In the genomic region with DNA sequence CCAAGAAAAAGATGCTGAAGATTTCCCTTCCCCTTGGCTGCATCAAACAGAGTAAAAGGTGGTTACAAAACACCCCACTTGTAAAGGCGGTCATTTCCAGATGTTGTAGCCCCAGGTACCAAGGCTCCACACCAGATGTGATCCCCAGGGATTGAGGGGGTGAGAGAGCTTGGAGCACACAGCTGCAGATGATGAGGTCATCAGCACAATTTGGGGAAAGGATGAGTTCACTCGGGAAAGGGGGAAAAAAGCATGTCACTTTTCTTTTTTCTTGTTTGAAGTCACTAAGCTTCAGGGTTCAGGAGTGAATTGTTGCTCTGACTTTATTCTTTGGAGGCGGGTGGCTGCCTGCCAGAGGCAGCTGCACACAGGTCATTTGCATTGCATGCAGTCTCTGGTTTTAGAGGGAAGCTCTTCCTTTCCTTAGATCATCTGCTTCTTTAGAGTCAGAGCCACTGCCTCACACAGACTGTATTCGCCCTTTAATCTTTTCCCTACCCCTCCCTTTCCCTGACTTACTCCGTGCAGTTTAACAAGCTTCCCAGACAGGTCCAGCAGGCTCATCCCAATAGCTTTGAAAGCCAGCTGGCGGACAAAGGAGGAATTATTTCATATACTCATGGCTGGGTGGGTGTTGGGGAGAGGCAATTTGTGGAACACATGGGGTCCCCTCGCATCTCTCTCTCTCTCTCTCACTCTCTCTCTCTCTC, we compare ENCODE assay signal across 12 cellular contexts.
DNase-seq lines count a peak whose midpoint lies in the region; ATAC-seq and TF ChIP-seq lines count a peak whose summit lies in the region.
"Had no signal": no experiment of that assay in that cellular context is flagged by ENCODE, and none has a peak within 500 bp of the region (broad histone marks: within the 10 kb centered on the region; RNA-seq: fewer than 3 reads in every experiment).

No MANE protein-coding gene starts in this region.

- ATAC-seq in activated T-helper 17 cell treated with anti-CD3 and anti-CD28 coated beads, Interleukin-2, amount 50 U/mL, for 72 hours (replicated peaks): no peak
- ATAC-seq: lower lobe of right lung had no signal

- TF ChIP-seq CTCF in suprapubic skin (IDR thresholded peaks at IDR 0.05) (no peak), adrenal gland (IDR thresholded peaks at IDR 0.05) (no peak)

- H3K27me3 ChIP-seq in suprapubic skin (no peaks in the 10 kb centered on the region), adrenal gland (no peaks in the 10 kb centered on the region)
- H3K27me3 ChIP-seq: SJCRH30 had no signal

- CTCF ChIA-PET in activated naive CD4-positive, alpha-beta T cell treated with anti-CD3 and anti-CD28 coated beads, Interleukin-2, amount 10 ng/mL, durations not matched to agents 7 days and 5 days (lab: Charles Lee): no interaction called here
- CTCF ChIA-PET in activated naive CD4-positive, alpha-beta T cell treated with anti-CD3 and anti-CD28 coated beads for 36 hours (lab: Charles Lee): interaction anchor here (1.1 to 1.5 kb wide), 2 partner anchors 11 to 270 kb away, joined by 3 read pairs; no protein-coding TSS in a partner anchor

- no peak for DNase-seq in activated naive CD4-positive, alpha-beta T cell treated with anti-CD3 and anti-CD28 coated beads, Interleukin-2, amount 10 ng/mL, durations not matched to agents 7 days and 5 days
- DNase-seq in activated naive CD4-positive, alpha-beta T cell treated with anti-CD3 and anti-CD28 coated beads for 36 hours: no peak
- DNase-seq in NCI-H82 (lab: John Stamatoyannopoulos, UW) (peak; percentile 94), germinal center (ENCODE audit: low spot score) (peak; percentile 3), suprapubic skin (ENCODE audit: low spot score in 2 of 2) (no peak), adrenal gland (no peak), activated gamma-delta T cell treated with Interleukin-2 at 50 U/mL for 16 hours (no peak)
- DNase-seq: activated CD4-positive, alpha-beta memory T cell treated with anti-CD3 and anti-CD28 coated beads, Interleukin-2, amount 10 ng/mL, durations not matched to agents 7 days and 5 days; lower lobe of right lung; MV-4-11 had no signal

- H3K9me3 ChIP-seq in suprapubic skin (no peaks in the 10 kb centered on the region), adrenal gland (replicated peaks in 1 of 3) (peaks cover 0 to 13% (median 0%) of the 10 kb centered on the region in 3 donors)
- H3K9me3 ChIP-seq: SJCRH30 had no signal

- peak overlapping the region; percentile 38 for H3K27ac Mint-ChIP-seq in activated naive CD4-positive, alpha-beta T cell treated with anti-CD3 and anti-CD28 coated beads, Interleukin-2, amount 10 ng/mL, durations not matched to agents 7 days and 5 days
- H3K27ac Mint-ChIP-seq in activated naive CD4-positive, alpha-beta T cell treated with anti-CD3 and anti-CD28 coated beads for 36 hours: no peak overlapping the region
- H3K27ac Mint-ChIP-seq in activated T-helper 17 cell treated with anti-CD3 and anti-CD28 coated beads, Interleukin-2, amount 50 U/mL, for 72 hours: no peak overlapping the region
- H3K27ac Mint-ChIP-seq: activated CD4-positive, alpha-beta memory T cell treated with anti-CD3 and anti-CD28 coated beads, Interleukin-2, amount 10 ng/mL, durations not matched to agents 7 days and 5 days had no signal

- TF ChIP-seq EP300 in suprapubic skin (IDR thresholded peaks at IDR 0.05): no peak

- intact Hi-C loops in activated naive CD4-positive, alpha-beta T cell treated with anti-CD3 and anti-CD28 coated beads for 36 hours (cut with micrococcal nuclease): no loop called here
- intact Hi-C loops in adrenal gland (cut with DNase I): no loop called here

- 26% methylated on average over 7 of the region's 7 CpGs for WGBS in suprapubic skin
- WGBS in adrenal gland, 4 donors: 30 to 49% (median 44%) methylated on average over 7 of the region's 7 CpGs

- no peak overlapping the region for H3K4me3 Mint-ChIP-seq in activated naive CD4-positive, alpha-beta T cell treated with anti-CD3 and anti-CD28 coated beads, Interleukin-2, amount 10 ng/mL, durations not matched to agents 7 days and 5 days
- no peak overlapping the region for H3K4me3 Mint-ChIP-seq in activated naive CD4-positive, alpha-beta T cell treated with anti-CD3 and anti-CD28 coated beads for 36 hours
- no peak overlapping the region for H3K4me3 Mint-ChIP-seq in activated T-helper 17 cell treated with anti-CD3 and anti-CD28 coated beads, Interleukin-2, amount 50 U/mL, for 72 hours
- H3K4me3 Mint-ChIP-seq: activated CD4-positive, alpha-beta memory T cell treated with anti-CD3 and anti-CD28 coated beads, Interleukin-2, amount 10 ng/mL, durations not matched to agents 7 days and 5 days had no signal

- TF ChIP-seq POLR2A in suprapubic skin (IDR thresholded peaks at IDR 0.05): no peak
- TF ChIP-seq POLR2A in adrenal gland (IDR thresholded peaks at IDR 0.05): no peak

- peaks cover 57% of the 10 kb centered on the region for H3K36me3 Mint-ChIP-seq in activated naive CD4-positive, alpha-beta T cell treated with anti-CD3 and anti-CD28 coated beads, Interleukin-2, amount 10 ng/mL, durations not matched to agents 7 days and 5 days
- H3K36me3 Mint-ChIP-seq in activated naive CD4-positive, alpha-beta T cell treated with anti-CD3 and anti-CD28 coated beads for 36 hours (ENCODE audit: low read depth): no peaks in the 10 kb centered on the region
- no peaks in the 10 kb centered on the region for H3K36me3 Mint-ChIP-seq in activated T-helper 17 cell treated with anti-CD3 and anti-CD28 coated beads, Interleukin-2, amount 50 U/mL, for 72 hours (ENCODE audit: low read depth)

- H3K4me1 Mint-ChIP-seq in activated naive CD4-positive, alpha-beta T cell treated with anti-CD3 and anti-CD28 coated beads, Interleukin-2, amount 10 ng/mL, durations not matched to agents 7 days and 5 days: peaks cover 44% of the 10 kb centered on the region
- H3K4me1 Mint-ChIP-seq in activated naive CD4-positive, alpha-beta T cell treated with anti-CD3 and anti-CD28 coated beads for 36 hours (ENCODE audit: low read depth): peaks cover 29% of the 10 kb centered on the region
- no peaks in the 10 kb centered on the region for H3K4me1 Mint-ChIP-seq in activated T-helper 17 cell treated with anti-CD3 and anti-CD28 coated beads, Interleukin-2, amount 50 U/mL, for 72 hours

- no peak overlapping the region for H3K4me3 ChIP-seq in suprapubic skin
- no peak overlapping the region for H3K4me3 ChIP-seq in adrenal gland
- H3K4me3 ChIP-seq: lower lobe of right lung, SJCRH30 had no signal

- H3K4me1 ChIP-seq in suprapubic skin: peaks cover 32% of the 10 kb centered on the region
- H3K4me1 ChIP-seq in adrenal gland (replicated peaks in 1 of 2): no peaks in the 10 kb centered on the region
- H3K4me1 ChIP-seq: lower lobe of right lung had no signal

- H3K27ac ChIP-seq in suprapubic skin: peak overlapping the region; percentile 65
- no peak overlapping the region for H3K27ac ChIP-seq in adrenal gland
- H3K27ac ChIP-seq: lower lobe of right lung, SJCRH30 had no signal

- H3K27me3 Mint-ChIP-seq in activated naive CD4-positive, alpha-beta T cell treated with anti-CD3 and anti-CD28 coated beads, Interleukin-2, amount 10 ng/mL, durations not matched to agents 7 days and 5 days: no peaks in the 10 kb centered on the region
- no peaks in the 10 kb centered on the region for H3K27me3 Mint-ChIP-seq in activated naive CD4-positive, alpha-beta T cell treated with anti-CD3 and anti-CD28 coated beads for 36 hours (ENCODE audit: low read depth)
- H3K27me3 Mint-ChIP-seq in activated T-helper 17 cell treated with anti-CD3 and anti-CD28 coated beads, Interleukin-2, amount 50 U/mL, for 72 hours: peaks cover 4% of the 10 kb centered on the region

- H3K9me3 Mint-ChIP-seq in activated naive CD4-positive, alpha-beta T cell treated with anti-CD3 and anti-CD28 coated beads, Interleukin-2, amount 10 ng/mL, durations not matched to agents 7 days and 5 days: peaks cover 44% of the 10 kb centered on the region
- peaks cover 12% of the 10 kb centered on the region for H3K9me3 Mint-ChIP-seq in activated naive CD4-positive, alpha-beta T cell treated with anti-CD3 and anti-CD28 coated beads for 36 hours
- peaks cover 4% of the 10 kb centered on the region for H3K9me3 Mint-ChIP-seq in activated T-helper 17 cell treated with anti-CD3 and anti-CD28 coated beads, Interleukin-2, amount 50 U/mL, for 72 hours

- H3K36me3 ChIP-seq in suprapubic skin (no peaks in the 10 kb centered on the region), adrenal gland (replicated peaks in 1 of 2) (no peaks in the 10 kb centered on the region)
- H3K36me3 ChIP-seq: lower lobe of right lung, SJCRH30 had no signal

Comparison
In these comparisons a context has a peak if more than half of its experiments do, and no peak if none do; other contexts are left out.
1. DNase-seq: peak in NCI-H82 (single experiment) and germinal center (single experiment); none in activated naive CD4-positive, alpha-beta T cell treated with anti-CD3 and anti-CD28 coated beads, Interleukin-2, amount 10 ng/mL, durations not matched to agents 7 days and 5 days (single experiment), activated naive CD4-positive, alpha-beta T cell treated with anti-CD3 and anti-CD28 coated beads for 36 hours (single experiment), suprapubic skin (0 of 2), adrenal gland (0 of 7) and activated gamma-delta T cell treated with Interleukin-2 at 50 U/mL for 16 hours (single experiment).